3 cellular contexts compared by ENCODE assay signal in genomic region chr17:9557356-9557755, GRCh38.
A peak's percentile ranks its signal among the peaks of the same experiment; 100 is the strongest.
TF ChIP-seq lines count a peak whose summit lies in the region.

No MANE protein-coding gene starts in this region.

TF ChIP-seq in HepG2, 621 proteins besides CTCF, POLR2A, EP300 and RAD21:
- TF ChIP-seq FOXA3 (CRISPR knock-in tag; IDR thresholded peaks at IDR 0.05) (peak; percentile 26; the same call in 1 of the 2 replicates), ZBTB7B (CRISPR knock-in tag; IDR thresholded peaks at IDR 0.05) (no peak), HNRNPLL (IDR thresholded peaks at IDR 0.05; ENCODE audit: low read depth, low read length, poor library complexity, severe bottlenecking) (no peak), SOX13 (IDR thresholded peaks at IDR 0.05) (no peak), SOX13 (CRISPR knock-in tag; conservative IDR thresholded peaks at IDR 0.05 in 1 of 2, IDR thresholded peaks at IDR 0.05 in 1 of 2) (peak in 1 of 2 experiments; percentile 20; a peak in 1 of 4 replicates), CEBPB (IDR thresholded peaks at IDR 0.05; ENCODE audit: borderline replicate concordance, low read depth, low read length) (peak; percentile 80), NPAS2 (CRISPR knock-in tag; IDR thresholded peaks at IDR 0.05; ENCODE audit: borderline replicate concordance) (no peak), ZMYM3 (CRISPR knock-in tag; IDR thresholded peaks at IDR 0.05) (no peak), CEBPG (CRISPR knock-in tag; IDR thresholded peaks at IDR 0.05) (0 out of 2 replicates have a peak, but pooled peaks have one; percentile 36), GMEB2 (CRISPR knock-in tag; IDR thresholded peaks at IDR 0.05; ENCODE audit: low read depth) (no peak), ZBTB33 (CRISPR knock-in tag; IDR thresholded peaks at IDR 0.05) (0 out of 2 replicates have a peak, but pooled peaks have one; percentile 12), ZNF644 (CRISPR knock-in tag; IDR thresholded peaks at IDR 0.05; ENCODE audit: low read depth) (no peak)

TF ChIP-seq in IMR-90, 13 proteins besides CTCF, POLR2A, EP300 and RAD21:
- peak; percentile 38 for TF ChIP-seq CEBPB (IDR thresholded peaks at IDR 0.05; ENCODE audit: low read depth, low read length)
- TF ChIP-seq CHD1 (IDR thresholded peaks at IDR 0.05; ENCODE audit: low read depth, low read length) = no peak

TF ChIP-seq in HEK293T, 16 proteins besides CTCF, POLR2A, EP300 and RAD21:
- TF ChIP-seq FOXA1 (IDR thresholded peaks at IDR 0.05) (no peak), BHLHE40 (IDR thresholded peaks at IDR 0.05; ENCODE audit: borderline replicate concordance) (no peak), LEF1 (IDR thresholded peaks at IDR 0.05; ENCODE audit: borderline replicate concordance) (no peak), SUZ12 (IDR thresholded peaks at IDR 0.05) (no peak), SP1 (IDR thresholded peaks at IDR 0.05) (no peak)
